ENCODE assay signal across 30 cellular contexts in the genomic region with DNA sequence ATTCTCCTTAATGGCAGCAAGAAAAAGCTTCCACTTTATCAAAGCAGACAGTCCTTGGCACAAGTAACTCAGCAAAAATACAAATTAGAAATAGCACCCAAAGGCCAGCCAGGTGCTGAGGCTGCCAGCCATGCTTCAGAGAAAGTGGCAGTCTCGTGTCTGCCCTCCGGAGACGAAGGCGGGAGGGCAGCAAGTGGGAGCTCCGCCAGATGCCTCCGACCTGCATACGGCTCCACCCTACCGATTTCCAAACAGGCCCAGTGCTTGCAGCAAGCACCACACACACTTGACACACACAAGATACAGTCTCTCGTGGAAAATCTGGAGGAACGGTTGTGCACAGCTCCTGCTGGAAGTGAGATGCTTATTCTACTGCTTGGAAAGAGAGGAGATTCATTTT.
DNase-seq lines count a peak whose midpoint lies in the region; ATAC-seq and TF ChIP-seq lines count a peak whose summit lies in the region.
"Had no signal": no experiment of that assay in that cellular context is flagged by ENCODE, and none has a peak within 500 bp of the region (broad histone marks: within the 10 kb centered on the region; RNA-seq: fewer than 3 reads in every experiment).

No MANE protein-coding gene starts in this region.

- no peak for DNase-seq in IMR-90
- peak; percentile 69 to 79 for DNase-seq in NCI-H526 (lab: John Stamatoyannopoulos, UW)
- DNase-seq in Right ventricle myocardium superior, result peak; percentile 74
- no peak for DNase-seq in neural progenitor cell (ENCODE audit: low spot score)
- DNase-seq in WERI-Rb-1, result no peak
- no peak for DNase-seq in colonic mucosa
- no peak for DNase-seq in mesendoderm
- no peak for DNase-seq in OCI-M2 (lab: John Stamatoyannopoulos, UW; ENCODE audit: unreplicated experiment)
- DNase-seq: ACHN; activated CD4-positive, alpha-beta T cell treated with anti-CD3 and anti-CD28 coated beads for 4 hours; activated naive CD4-positive, alpha-beta T cell treated with Interleukin-2 at 50 U/mL for 16 hours; activated T-cell treated with anti-CD3 and anti-CD28 coated beads, Interleukin-2, amount 50 U/mL, for 48 hours; brain microvascular endothelial cell; DND-41; effector memory CD8-positive, alpha-beta T cell; foreskin keratinocyte; hypothalamus; islet precursor cell; NCI-H1930; NCI-H510A treated with DMSO at 0.1 percent for 48 hours; stimulated activated CD4-positive, alpha-beta T cell treated with anti-CD3 and anti-CD28 coated beads, Interleukin-2, amount 100 ng/mL, for 24 hours; T-helper 17 cell had no signal

- H4K20me1 ChIP-seq in IMR-90 (ENCODE audit: insufficient read depth, low read length) (no peaks in the 10 kb centered on the region), neural progenitor cell (ENCODE audit: low read depth) (no peaks in the 10 kb centered on the region)

- no peaks in the 10 kb centered on the region for H3F3A ChIP-seq in neural progenitor cell (ENCODE audit: low read depth)

- H3K27me3 Mint-ChIP-seq in neural progenitor cell (ENCODE audit: insufficient read depth, low read depth), result no peaks in the 10 kb centered on the region

- no peak overlapping the region for H3K4me3 Mint-ChIP-seq in neural progenitor cell
- H3K4me3 Mint-ChIP-seq: effector memory CD8-positive, alpha-beta T cell; T-helper 17 cell had no signal

- H3K9me1 ChIP-seq in IMR-90 (ENCODE audit: insufficient read depth, low read length), result peaks cover 3% of the 10 kb centered on the region; the same call in 1 of the 2 replicates

- in situ Hi-C loops in IMR-90 (cut with MboI; ENCODE audit: low sequenced_read_pairs), result no loop called here

- H3K56ac ChIP-seq in IMR-90 (ENCODE audit: extremely low read depth, insufficient read depth, low read length) (no peak overlapping the region), mesendoderm (ENCODE audit: low read length) (no peak overlapping the region)

- no peaks in the 10 kb centered on the region for H3K79me1 ChIP-seq in IMR-90 (ENCODE audit: low read depth in 1 of 2, low read length in 2 of 2)
- no peaks in the 10 kb centered on the region for H3K79me1 ChIP-seq in mesendoderm (ENCODE audit: low read length)

- TF ChIP-seq RAD21 in IMR-90 (IDR thresholded peaks at IDR 0.05; ENCODE audit: low read length), result no peak

- WGBS in IMR-90 (ENCODE audit: extremely low coverage in 2 of 2, insufficient read length in 1 of 2), 2 experiments, result no CpG with 5 or more reads among the region's 10 CpGs
- no CpG with 5 or more reads among the region's 10 CpGs for WGBS in mesendoderm (ENCODE audit: extremely low coverage, insufficient coverage, low lambda C conversion rate)

- H3K27me3 ChIP-seq in IMR-90 (ENCODE audit: control insufficient read depth, insufficient read depth, low read length) (no peaks in the 10 kb centered on the region), neural progenitor cell (no peaks in the 10 kb centered on the region), WERI-Rb-1 (ENCODE audit: insufficient read depth, low read depth, severe bottlenecking) (no peaks in the 10 kb centered on the region), colonic mucosa (no peaks in the 10 kb centered on the region), mesendoderm (ENCODE audit: insufficient read depth, low read length, poor library complexity) (no peaks in the 10 kb centered on the region)
- H3K27me3 ChIP-seq: adrenal gland, BLaER1, brain microvascular endothelial cell, neutrophil had no signal

- H2BK20ac ChIP-seq in IMR-90 (ENCODE audit: low read depth, low read length), result no peak overlapping the region

- TF ChIP-seq CTCF in IMR-90 (conservative IDR thresholded peaks at IDR 0.05; ENCODE audit: low read depth, low read length), result no peak
- no peak for TF ChIP-seq CTCF in neural progenitor cell (IDR thresholded peaks at IDR 0.05)
- no peak for TF ChIP-seq CTCF in WERI-Rb-1 (IDR thresholded peaks at IDR 0.05; ENCODE audit: low read depth, low read length)
- no peak for TF ChIP-seq CTCF in colonic mucosa (IDR thresholded peaks at IDR 0.05)

- H3K4me2 ChIP-seq in IMR-90 (ENCODE audit: low read depth, low read length) (no peak overlapping the region), neural progenitor cell (no peak overlapping the region), mesendoderm (ENCODE audit: low read length) (no peak overlapping the region)
- H3K4me2 ChIP-seq: BLaER1, KMS-11, smooth muscle cell had no signal

- H3K36me3 Mint-ChIP-seq in neural progenitor cell, result no peaks in the 10 kb centered on the region

- H3K36me3 ChIP-seq in IMR-90 (ENCODE audit: control insufficient read depth, insufficient read depth, low read length) (peaks cover 5% of the 10 kb centered on the region; the same call in 1 of the 2 replicates), neural progenitor cell (no peaks in the 10 kb centered on the region), WERI-Rb-1 (no peaks in the 10 kb centered on the region), colonic mucosa (no peaks in the 10 kb centered on the region), mesendoderm (ENCODE audit: control insufficient read depth, insufficient read depth, low read length) (no peaks in the 10 kb centered on the region)
- H3K36me3 ChIP-seq: adrenal gland, BLaER1, brain microvascular endothelial cell, neutrophil had no signal

- no peak overlapping the region for H3K23ac ChIP-seq in IMR-90 (ENCODE audit: low read depth, low read length)
- H3K23ac ChIP-seq in mesendoderm (ENCODE audit: low read length), result no peak overlapping the region

- no peaks in the 10 kb centered on the region for H3K9me3 Mint-ChIP-seq in neural progenitor cell
- H3K9me3 Mint-ChIP-seq: effector memory CD8-positive, alpha-beta T cell had no signal

- no peak overlapping the region for H4K91ac ChIP-seq in IMR-90 (ENCODE audit: insufficient read depth, low read depth, low read length)

- H2AK5ac ChIP-seq in IMR-90 (ENCODE audit: low read depth, low read length), result no peak overlapping the region
- H2AK5ac ChIP-seq in mesendoderm (ENCODE audit: low read length), result no peak overlapping the region

- H4K5ac ChIP-seq in IMR-90 (ENCODE audit: low read depth, low read length) (no peak overlapping the region), mesendoderm (ENCODE audit: low read length) (no peak overlapping the region)

- no peak overlapping the region for H3K14ac ChIP-seq in IMR-90 (replicated peaks; ENCODE audit: low read depth, low read length)

- no peaks in the 10 kb centered on the region for H3K4me1 ChIP-seq in IMR-90 (ENCODE audit: control insufficient read depth, insufficient read depth, low read length)
- no peaks in the 10 kb centered on the region for H3K4me1 ChIP-seq in neural progenitor cell
- H3K4me1 ChIP-seq in colonic mucosa, result no peaks in the 10 kb centered on the region
- no peaks in the 10 kb centered on the region for H3K4me1 ChIP-seq in mesendoderm (ENCODE audit: control insufficient read depth, low read depth, low read length)
- H3K4me1 ChIP-seq: BLaER1, foreskin keratinocyte had no signal

- no peak overlapping the region for H3K27ac Mint-ChIP-seq in neural progenitor cell
- H3K27ac Mint-ChIP-seq: effector memory CD8-positive, alpha-beta T cell; T-helper 17 cell had no signal

- peak overlapping the region; percentile 27 for H2AFZ ChIP-seq in IMR-90 (replicated peaks; ENCODE audit: low read length, poor library complexity)
- H2AFZ ChIP-seq in neural progenitor cell (replicated peaks), result peak overlapping the region; percentile 50

- ATAC-seq in IMR-90 (ENCODE audit: low read depth) (no peak), Right ventricle myocardium superior (ENCODE audit: poor library complexity) (peak; percentile 87)
- ATAC-seq: effector memory CD8-positive, alpha-beta T cell; esophagus mucosa; foreskin keratinocyte; T-helper 17 cell had no signal

- no peaks in the 10 kb centered on the region for H3K79me2 ChIP-seq in neural progenitor cell (ENCODE audit: low read depth)
- no peaks in the 10 kb centered on the region for H3K79me2 ChIP-seq in mesendoderm (ENCODE audit: control insufficient read depth, insufficient read depth, low read length)

- no peaks in the 10 kb centered on the region for H3K9me3 ChIP-seq in IMR-90 (ENCODE audit: control insufficient read depth, insufficient read depth, low read length)
- no peaks in the 10 kb centered on the region for H3K9me3 ChIP-seq in neural progenitor cell (ENCODE audit: low read depth)
- no peaks in the 10 kb centered on the region for H3K9me3 ChIP-seq in WERI-Rb-1 (ENCODE audit: severe bottlenecking)
- H3K9me3 ChIP-seq in colonic mucosa, result no peaks in the 10 kb centered on the region
- H3K9me3 ChIP-seq: adrenal gland, BLaER1, neutrophil had no signal

- no peak overlapping the region for H3K18ac ChIP-seq in IMR-90 (ENCODE audit: low read depth, low read length)
- no peak overlapping the region for H3K18ac ChIP-seq in mesendoderm (ENCODE audit: low read length)

- H3K4ac ChIP-seq in IMR-90 (ENCODE audit: low read depth, low read length) (no peak overlapping the region), mesendoderm (ENCODE audit: low read depth, low read length) (no peak overlapping the region)

- POLR2A ChIA-PET in IMR-90 (lab: Charles Lee; ENCODE audit: unreplicated experiment), result no interaction called here

- H2BK120ac ChIP-seq in IMR-90 (ENCODE audit: low read depth, low read length), result no peak overlapping the region
- H2BK120ac ChIP-seq in mesendoderm (ENCODE audit: low read depth, low read length), result no peak overlapping the region

- H3K4me3 ChIP-seq in IMR-90 (ENCODE audit: insufficient read depth, low read depth, low read length) (no peak overlapping the region), neural progenitor cell (no peak overlapping the region), WERI-Rb-1 (ENCODE audit: low read depth, low read length) (no peak overlapping the region), colonic mucosa (no peak overlapping the region), mesendoderm (ENCODE audit: low read length) (no peak overlapping the region)
- H3K4me3 ChIP-seq: adrenal gland, BLaER1, lung, SK-N-MC, smooth muscle cell had no signal

- no TSS peak for BruUV-seq in IMR-90 (replicated peaks; lab: Mats Ljungman, UMichigan)

- H4K8ac ChIP-seq in IMR-90 (ENCODE audit: low read depth in 2 of 2, low read length in 2 of 2) (no peak overlapping the region), mesendoderm (ENCODE audit: low read depth, low read length) (no peak overlapping the region)

- peaks cover 12% of the 10 kb centered on the region for H3K4me1 Mint-ChIP-seq in neural progenitor cell
- H3K4me1 Mint-ChIP-seq: T-helper 17 cell had no signal

- no peak overlapping the region for H2BK15ac ChIP-seq in IMR-90 (ENCODE audit: low read depth, low read length)
- H2BK15ac ChIP-seq in mesendoderm (replicated peaks; ENCODE audit: low read depth), result no peak overlapping the region

- H3K27ac ChIP-seq in IMR-90 (ENCODE audit: insufficient read depth, low read length) (no peak overlapping the region), neural progenitor cell (no peak overlapping the region), WERI-Rb-1 (no peak overlapping the region), colonic mucosa (no peak overlapping the region), mesendoderm (ENCODE audit: low read depth, low read length) (no peak overlapping the region)
- H3K27ac ChIP-seq: adrenal gland, BLaER1, brain microvascular endothelial cell, foreskin keratinocyte, KMS-11, neutrophil, SK-N-MC had no signal

- H3K9ac ChIP-seq in IMR-90 (ENCODE audit: low read depth, low read length) (no peak overlapping the region), neural progenitor cell (no peak overlapping the region), colonic mucosa (ENCODE audit: low read depth in 2 of 2, low read length in 2 of 2) (no peak overlapping the region), mesendoderm (ENCODE audit: low read length) (no peak overlapping the region)
- H3K9ac ChIP-seq: BLaER1, KMS-11 had no signal

- dilution Hi-C loops in IMR-90 (cut with HindIII; ENCODE audit: low sequenced_read_pairs, unreplicated experiment), result no loop called here

- TF ChIP-seq POLR2A in IMR-90 (IDR thresholded peaks at IDR 0.05; ENCODE audit: low read depth, low read length), result no peak

- no peak overlapping the region for H2AK9ac ChIP-seq in IMR-90 (replicated peaks; ENCODE audit: low read depth, low read length, poor library complexity)

- CTCF ChIA-PET in IMR-90 (lab: Yijun Ruan, JAX), result no interaction called here

- H2BK5ac ChIP-seq in IMR-90 (ENCODE audit: low read depth, low read length, poor library complexity, severe bottlenecking), result no peak overlapping the region
- H2BK5ac ChIP-seq in mesendoderm (ENCODE audit: low read length), result no peak overlapping the region

- intact Hi-C loops in IMR-90 (cut with micrococcal nuclease), result no loop called here
- intact Hi-C loops in Right ventricle myocardium superior (cut with DNase I), result no loop called here
- intact Hi-C loops in colonic mucosa (cut with DNase I), result no loop called here

Comparison
In these comparisons a context has a peak if more than half of its experiments do, and no peak if none do; other contexts are left out.
1. DNase-seq: peak in NCI-H526 (2 of 2) and Right ventricle myocardium superior (single experiment); none in IMR-90 (single experiment), neural progenitor cell (single experiment), WERI-Rb-1 (single experiment), colonic mucosa (single experiment), mesendoderm (single experiment) and OCI-M2 (single experiment).